ENCODE assay signal across 36 cellular contexts in the genomic region with DNA sequence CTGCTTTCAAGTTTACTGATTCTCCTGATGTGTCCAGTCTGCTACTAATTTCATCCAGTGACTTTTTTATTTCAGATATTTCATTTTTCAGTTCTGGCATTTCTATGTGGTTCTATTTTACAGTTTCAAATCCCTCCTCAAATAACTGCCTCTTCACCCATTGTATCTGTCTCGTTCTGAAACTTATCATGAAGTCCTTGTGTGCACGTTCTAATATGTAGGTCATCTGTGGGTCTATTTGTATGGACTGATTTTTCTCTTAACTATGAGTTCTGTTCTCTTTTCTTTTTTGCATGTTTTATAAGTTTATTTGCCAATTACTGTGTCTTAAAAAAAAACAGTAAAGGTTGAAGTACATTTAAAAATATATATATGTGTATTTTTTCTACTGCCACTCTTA. TPM values are rescaled to one million over a fixed set of nuclear protein-coding genes. Genes with fewer than 3 reads are reported as not detected.
DNase-seq lines count a peak whose midpoint lies in the region; ATAC-seq, FAIRE-seq and TF ChIP-seq lines count a peak whose summit lies in the region.
"Had no signal": no experiment of that assay in that cellular context is flagged by ENCODE, and none has a peak within 500 bp of the region (broad histone marks: within the 10 kb centered on the region; RNA-seq: fewer than 3 reads in every experiment).

No MANE protein-coding gene starts in this region.

- H3K9ac ChIP-seq in K562 (ENCODE audit: insufficient read depth in 1 of 2, low read depth in 2 of 2, low read length in 2 of 2), result no peak overlapping the region
- H3K9ac ChIP-seq: BLaER1; BLaER1 treated with 17β-estradiol and CSF1 and Interleukin-3, amounts not matched to agents 10 nM and 100 nM had no signal

- TF ChIP-seq POLR2A in A549 (IDR thresholded peaks at IDR 0.05; ENCODE audit: low read length), result no peak
- TF ChIP-seq POLR2A in K562 (conservative IDR thresholded peaks at IDR 0.05), result no peak
- TF ChIP-seq POLR2A in GM12891 (IDR thresholded peaks at IDR 0.05; ENCODE audit: low read depth, low read length), result no peak

- WGBS in A549 (ENCODE audit: missing lambda C conversion rate), result 48% methylated on average over 2 of the region's 2 CpGs
- WGBS in K562 (ENCODE audit: insufficient coverage, low coverage, missing lambda C conversion rate), result 0% methylated on average over 2 of the region's 2 CpGs
- 79 to 86% methylated on average over 2 of the region's 2 CpGs for WGBS in heart right ventricle, 2 donors

- intact Hi-C loops in K562 (cut with micrococcal nuclease), result no loop called here
- intact Hi-C loops in heart right ventricle (cut with DNase I), result no loop called here

- BruUV-seq in K562 (replicated peaks; lab: Mats Ljungman, UMichigan), result no TSS peak

- POLR2A ChIA-PET in A549 (lab: Yijun Ruan, JAX), result no interaction called here
- POLR2A ChIA-PET in HEK293 (lab: Yijun Ruan, JAX), result no interaction called here
- POLR2A ChIA-PET in K562 (lab: Yijun Ruan, JAX), result no interaction called here

- H3K27ac ChIP-seq in A549 (no peak overlapping the region), HEK293 (ENCODE audit: extremely low read depth, low read depth, low read length) (no peak overlapping the region), K562 (ENCODE audit: extremely low read depth, low read depth, low read length) (no peak overlapping the region), heart right ventricle (no peak overlapping the region)
- H3K27ac ChIP-seq: 22Rv1; BLaER1; BLaER1 treated with 17β-estradiol and CSF1 and Interleukin-3, amounts not matched to agents 10 nM and 100 nM; C4-2B had no signal

- TF ChIP-seq CTCF in A549 (IDR thresholded peaks at IDR 0.05), result no peak
- no peak for TF ChIP-seq CTCF in HEK293 (tag by site-specific recombination; IDR thresholded peaks at IDR 0.05)
- TF ChIP-seq CTCF in K562 (IDR thresholded peaks at IDR 0.05 in 2 of 3, conservative IDR thresholded peaks at IDR 0.05 in 1 of 3; ENCODE audit: insufficient read depth in 2 of 3, low read depth in 1 of 3, low read length in 3 of 3), result no peak
- TF ChIP-seq CTCF in heart right ventricle (IDR thresholded peaks at IDR 0.05), result no peak

- H2AFZ ChIP-seq in K562 (ENCODE audit: low read depth, low read length), result no peak overlapping the region

- H3K4me1 ChIP-seq in A549, result no peaks in the 10 kb centered on the region
- no peaks in the 10 kb centered on the region for H3K4me1 ChIP-seq in HEK293 (ENCODE audit: control insufficient read depth, insufficient read depth, low read length)
- peaks cover 0 to 13% of the 10 kb centered on the region in 2 experiments; a peak in 2 of 5 replicates for H3K4me1 ChIP-seq in K562 (replicated peaks in 1 of 2; ENCODE audit: control insufficient read depth in 2 of 2, insufficient read depth in 2 of 2, low read length in 2 of 2)
- H3K4me1 ChIP-seq in heart right ventricle, result no peaks in the 10 kb centered on the region
- H3K4me1 ChIP-seq: BE2C, Caco-2 had no signal

- H3K9me1 ChIP-seq in K562 (ENCODE audit: control insufficient read depth, insufficient read depth, low read length), result no peaks in the 10 kb centered on the region

- 0 out of 2 replicates have a peak, but pooled peaks cover 3% of the 10 kb centered on the region for H4K20me1 ChIP-seq in K562 (replicated peaks; ENCODE audit: control insufficient read depth, insufficient read depth, low read length)
- H4K20me1 ChIP-seq: BLaER1; BLaER1 treated with 17β-estradiol and CSF1 and Interleukin-3, amounts not matched to agents 10 nM and 100 nM had no signal

- TF ChIP-seq EP300 in A549 (IDR thresholded peaks at IDR 0.05), result no peak
- TF ChIP-seq EP300 in K562 (IDR thresholded peaks at IDR 0.05; ENCODE audit: low read length), result no peak

- FAIRE-seq in A549 (lab: Jason Lieb, UNC) (peak; percentile 83), K562 (lab: Jason Lieb, UNC) (no peak), GM12891 (lab: Jason Lieb, UNC) (no peak)
- FAIRE-seq: A204.1, D721Med, G401.6 had no signal

- H3K27me3 ChIP-seq in K562 (ENCODE audit: control insufficient read depth in 2 of 2, insufficient read depth in 2 of 2, low read length in 2 of 2) (peaks cover 7 to 54% of the 10 kb centered on the region in 2 experiments), heart right ventricle (peaks cover 0 to 4% (median 0%) of the 10 kb centered on the region in 7 donors)
- H3K27me3 ChIP-seq: BE2C, BLaER1 had no signal

- no peak overlapping the region for H3K4me3 ChIP-seq in A549
- H3K4me3 ChIP-seq in HEK293 (ENCODE audit: low read depth, low read length), result no peak overlapping the region
- no peak overlapping the region for H3K4me3 ChIP-seq in K562
- H3K4me3 ChIP-seq in heart right ventricle, result no peak overlapping the region
- H3K4me3 ChIP-seq: BLaER1; BLaER1 treated with 17β-estradiol and CSF1 and Interleukin-3, amounts not matched to agents 10 nM and 100 nM had no signal

- in situ Hi-C loops in K562 (cut with MboI), result no loop called here

- ATAC-seq in A549 (no peak), K562 (no peak), heart right ventricle (no peak)
- ATAC-seq: CD8-positive, alpha-beta T cell had no signal

- peaks cover 40% of the 10 kb centered on the region for H3K9me3 ChIP-seq in A549
- H3K9me3 ChIP-seq in HEK293 (ENCODE audit: control insufficient read depth, insufficient read depth, low read depth, low read length), result no peaks in the 10 kb centered on the region; the same call in 1 of the 2 replicates
- H3K9me3 ChIP-seq in K562 (replicated peaks; ENCODE audit: control insufficient read depth, insufficient read depth, low read depth, low read length), result peaks cover 8% of the 10 kb centered on the region
- peaks cover 0 to 41% (median 13%) of the 10 kb centered on the region in 11 donors for H3K9me3 ChIP-seq in heart right ventricle
- H3K9me3 ChIP-seq: BE2C had no signal

- no peak for TF ChIP-seq RAD21 in A549 (conservative IDR thresholded peaks at IDR 0.05 in 1 of 2, IDR thresholded peaks at IDR 0.05 in 1 of 2)
- no peak for TF ChIP-seq RAD21 in K562 (CRISPR knock-in tag; conservative IDR thresholded peaks at IDR 0.05 in 1 of 2, IDR thresholded peaks at IDR 0.05 in 1 of 2)

- CTCF ChIA-PET in A549 (lab: Yijun Ruan, JAX), result interaction anchor here (1.1 kb wide), 1 partner anchor 16 kb away, joined by 3 read pairs; no protein-coding TSS in a partner anchor
- CTCF ChIA-PET in HEK293 (lab: Yijun Ruan, JAX), result interaction anchor here (0.9 kb wide), 1 partner anchor 27 kb away, joined by 3 read pairs; no protein-coding TSS in a partner anchor
- CTCF ChIA-PET in K562 (lab: Yijun Ruan, JAX; ENCODE audit: low intra/inter-chr PET ratio), result no interaction called here

- DNase-seq in A549 (ENCODE audit: low read depth in 1 of 2, low spot score in 1 of 2) (no peak), OCI-M1 (lab: John Stamatoyannopoulos, UW) (peak; percentile 18), K562 (ENCODE audit: extremely low read depth in 1 of 4, low spot score in 3 of 4) (no peak), GM12891 (ENCODE audit: insufficient read length, low spot score) (no peak), heart right ventricle (no peak), A172 (ENCODE audit: low spot score) (no peak), DMS 273 (lab: John Stamatoyannopoulos, UW; ENCODE audit: unreplicated experiment) (no peak)
- DNase-seq: 8988T; ACHN; AML-193; BE2C; C1 segment of cervical spinal cord; Caco-2; Calu3; CD4-positive, alpha-beta memory T cell; CD4-positive, alpha-beta T cell; CD4-positive, CD25-positive, alpha-beta regulatory T cell; CD8-positive, alpha-beta T cell; COR-L47; DMS 273 treated with DMSO at 0.1 percent for 48 hours; DMS153; DMS53; DMS79; DMS79 treated with DMSO at 0.1 percent for 48 hours; DND-41; EL had no signal

- H3K79me2 ChIP-seq in K562 (ENCODE audit: control insufficient read depth, insufficient read depth, low read length), result no peaks in the 10 kb centered on the region

- peaks cover 4 to 35% of the 10 kb centered on the region in 2 experiments; a peak in 2 of 3 replicates for H3K36me3 ChIP-seq in HEK293 (ENCODE audit: control insufficient read depth in 2 of 2, insufficient read depth in 1 of 2, low read length in 2 of 2)
- H3K36me3 ChIP-seq in K562 (ENCODE audit: control insufficient read depth, insufficient read depth, low read length), result no peaks in the 10 kb centered on the region
- H3K36me3 ChIP-seq in heart right ventricle, result peaks cover 0 to 68% (median 7%) of the 10 kb centered on the region in 9 donors
- H3K36me3 ChIP-seq: BE2C, BLaER1 had no signal

- H3K4me2 ChIP-seq in A549 (no peak overlapping the region), K562 (ENCODE audit: insufficient read depth, low read length) (no peak overlapping the region)
- H3K4me2 ChIP-seq: BLaER1; BLaER1 treated with 17β-estradiol and CSF1 and Interleukin-3, amounts not matched to agents 10 nM and 100 nM had no signal

TF ChIP-seq in GM12891, 5 proteins besides CTCF, POLR2A, EP300 and RAD21 (continues in another document):
- TF ChIP-seq POU2F2 (IDR thresholded peaks at IDR 0.05; ENCODE audit: low read depth, low read length), result no peak
- no peak for TF ChIP-seq PAX5 (IDR thresholded peaks at IDR 0.05; ENCODE audit: insufficient read depth, low read length, severe bottlenecking)

RNA-seq across cellular contexts. Expression of a gene that starts 43.3 kb away (rescaled TPM):
- polyA plus RNA-seq in A549 (2011; rRNA removed) (0.17 and 0.32 TPM in 2 replicates), A549 (2017; fragmentation: RNase III; extraction: RNeasy Plus Mini Kit Qiagen cat#74134 plus additional on column Dnase treatment) (1.0 to 1.7 TPM (median 1.4 TPM) in 3 replicates), K562 (2011; rRNA removed) (2.0 and 3.7 TPM in 2 replicates), K562 (2014; fragmentation: Illumina TruSeq; extraction: Trizol) (14.9 and 16.4 TPM in 2 replicates), K562 (2014; fragmentation: Nextera tagmentation; extraction: Ambion mirVana) (under 1 TPM; 0.03 to 0.06 TPM), K562 (2014; rRNA removed) (13.2 and 14.2 TPM in 2 replicates), heart right ventricle (1 to 10 TPM in 1 of 2 donors, under 1 TPM in 1; 0.88 to 1.1 TPM)
- 0.30 and 0.41 TPM in 2 replicates for polyA plus RNA-seq in A549 (2012; cell fraction: cytosol; rRNA removed)
- 1.3 and 1.5 TPM in 2 replicates for polyA plus RNA-seq in A549 (2012; cell fraction: nucleus; rRNA removed)
- 0.54 and 0.83 TPM in 2 replicates for polyA minus RNA-seq in A549 (2011; rRNA and poly(A)+ RNA removed)
- total RNA-seq in K562 (2011; cell fraction: chromatin; rRNA removed; ENCODE audit: low replicate concordance), result 19.8 and 38.5 TPM in 2 replicates
- total RNA-seq in K562 (2011; cell fraction: nucleolus; rRNA removed), result 17.0 and 18.4 TPM in 2 replicates
- total RNA-seq in K562 (2011; cell fraction: nucleoplasm; rRNA removed), result 18.8 and 48.6 TPM in 2 replicates
- total RNA-seq in K562 (2014; rRNA removed) (1.8 and 4.0 TPM in 2 replicates), K562 (2014; rRNA removed; fragmentation: Illumina TruSeq; extraction: Trizol) (1.4 and 1.7 TPM in 2 replicates), K562 (2015; rRNA removed; fragmentation: Illumina TruSeq; extraction: Trizol) (2.1 and 3.0 TPM in 2 replicates), K562 (2021) (20.2 and 26.2 TPM in 2 replicates), heart right ventricle (1 to 10 TPM; 1.4 to 4.0 (median 2.4) TPM)
- polyA plus RNA-seq in K562 (2011; cell fraction: cytosol; rRNA removed), result 2.0 and 2.7 TPM in 2 replicates
- 12.7 and 28.1 TPM in 2 replicates for polyA plus RNA-seq in K562 (2011; cell fraction: nucleus; rRNA removed)
- polyA plus RNA-seq in K562 (2012), result 10.3 and 13.2 TPM in 2 replicates
- polyA minus RNA-seq in K562 (2011; rRNA and poly(A)+ RNA removed), result 1.2 and 2.0 TPM in 2 replicates
- 8.9 and 10.9 TPM in 2 replicates for polyA minus RNA-seq in K562 (2011; cell fraction: cytosol; rRNA and poly(A)+ RNA removed)
- 7.8 and 7.9 TPM in 2 replicates for polyA minus RNA-seq in K562 (2011; cell fraction: nucleus; rRNA and poly(A)+ RNA removed)
- 2.3 TPM for polyA plus RNA-seq in GM12891 (2012; ENCODE audit: low read depth, missing spikeins)
- 0.22 TPM in 1 of 2 replicates, not detected in the other for total RNA-seq in A172 (2014; rRNA removed; shearing (Covaris generic))
- polyA plus RNA-seq: AG04450; CD4-positive, alpha-beta memory T cell; CD4-positive, CD25-positive, alpha-beta regulatory T cell; CD8-positive, alpha-beta memory T cell had no signal
